8 cellular contexts compared by ENCODE assay signal in genomic region chr9:112793213-112793810, GRCh38. TPM values are rescaled to one million over a fixed set of nuclear protein-coding genes. Genes with fewer than 3 reads are reported as not detected.
DNase-seq lines count a peak whose midpoint lies in the region; ATAC-seq and TF ChIP-seq lines count a peak whose summit lies in the region.

No MANE protein-coding gene starts in this region.

- no CpG with 5 or more reads among the region's 5 CpGs for WGBS in H9 (ENCODE audit: extremely low coverage, insufficient read length, low lambda C conversion rate)

- no peak overlapping the region for H4K5ac ChIP-seq in H9 (ENCODE audit: insufficient read length, low read depth, low read length)

- H3K18ac ChIP-seq in H9 (ENCODE audit: insufficient read length, low read depth, low read length) = no peak overlapping the region

- no peak overlapping the region for H3K9ac ChIP-seq in H9 (ENCODE audit: extremely low read depth, insufficient read length, low read length)

- TF ChIP-seq CTCF in H9 (conservative IDR thresholded peaks at IDR 0.05) (peak; percentile 83), WERI-Rb-1 (IDR thresholded peaks at IDR 0.05; ENCODE audit: low read depth, low read length) (peak; percentile 99), brain microvascular endothelial cell (IDR thresholded peaks at IDR 0.05; ENCODE audit: low read depth, low read length, missing control alignments) (peak; percentile 89), kidney epithelial cell (IDR thresholded peaks at IDR 0.05; ENCODE audit: insufficient read depth, low read length, poor library complexity, severe bottlenecking) (peak; percentile 83)

- H3K4me1 Mint-ChIP-seq in H9 = 0 out of 4 replicates have a peak, but pooled peaks cover 0 to 4% of the 10 kb centered on the region in 2 experiments

- H3K4me2 ChIP-seq in H9 (ENCODE audit: insufficient read depth, insufficient read length, low read length) = no peak overlapping the region

- ATAC-seq in GM21576 (IDR thresholded peaks at IDR 0.05; ENCODE audit: unreplicated experiment) = no peak

- no peak overlapping the region for H2AK5ac ChIP-seq in H9 (ENCODE audit: insufficient read length, low read length)

- H2BK20ac ChIP-seq in H9 (ENCODE audit: low read depth, low read length, poor library complexity, severe bottlenecking) = no peak overlapping the region

- no peaks in the 10 kb centered on the region for H3K79me2 ChIP-seq in H9 (ENCODE audit: insufficient read depth, low read length)

- H4K91ac ChIP-seq in H9 (ENCODE audit: insufficient read length, low read depth, low read length) = no peak overlapping the region

- peak; percentile 76 for DNase-seq in EH (ENCODE audit: low read depth)
- peak; percentile 85 for DNase-seq in H9
- DNase-seq in NCI-H1105 (lab: John Stamatoyannopoulos, UW) = peak; percentile 37
- peak; percentile 88 for DNase-seq in WERI-Rb-1
- DNase-seq in brain microvascular endothelial cell = peak; percentile 50
- DNase-seq in kidney epithelial cell (ENCODE audit: low read depth) = no peak
- DNase-seq in stimulated activated CD4-positive, alpha-beta T cell treated with anti-CD3 and anti-CD28 coated beads, TNF-alpha, amount 100 ng/mL, for 4 hours (ENCODE audit: low read depth in 3 of 3) = peak; percentile 65 to 70 (median 69)

- H3K14ac ChIP-seq in H9 (ENCODE audit: insufficient read depth, low read length) = no peak overlapping the region

- H2BK12ac ChIP-seq in H9 (ENCODE audit: insufficient read length, low read depth, low read length) = no peak overlapping the region

- H3K27ac ChIP-seq in H9 (ENCODE audit: insufficient read length, low read depth, low read length) (no peak overlapping the region), WERI-Rb-1 (no peak overlapping the region), brain microvascular endothelial cell (no peak overlapping the region)

- no peak overlapping the region for H3T11ph ChIP-seq in H9 (ENCODE audit: low read length)

- no peaks in the 10 kb centered on the region for H3K23me2 ChIP-seq in H9 (ENCODE audit: insufficient read length, low read depth, low read length, poor library complexity, severe bottlenecking)

- H3K4me1 ChIP-seq in H9 (ENCODE audit: insufficient read depth, low read length) = no peaks in the 10 kb centered on the region

- no peak overlapping the region for H4K8ac ChIP-seq in H9 (replicated peaks; ENCODE audit: insufficient read length, low read depth, low read length)

- H3K36me3 ChIP-seq in WERI-Rb-1 = no peaks in the 10 kb centered on the region
- H3K36me3 ChIP-seq in brain microvascular endothelial cell (replicated peaks) = no peaks in the 10 kb centered on the region
- no peaks in the 10 kb centered on the region for H3K36me3 ChIP-seq in kidney epithelial cell (ENCODE audit: control insufficient read depth, insufficient read depth, low read length)

- no peak overlapping the region for H3K23ac ChIP-seq in H9 (ENCODE audit: insufficient read length, low read depth, low read length)

- in situ Hi-C loops in brain microvascular endothelial cell (cut with HindIII; ENCODE audit: low pct_ligation_motif_present, low sequenced_read_pairs) = no loop called here

- H3K27me3 ChIP-seq in H9 (ENCODE audit: insufficient read depth, low read length) (no peaks in the 10 kb centered on the region), WERI-Rb-1 (ENCODE audit: insufficient read depth, low read depth, severe bottlenecking) (no peaks in the 10 kb centered on the region), brain microvascular endothelial cell (replicated peaks) (no peaks in the 10 kb centered on the region), kidney epithelial cell (ENCODE audit: control insufficient read depth, insufficient read depth, low read length) (no peaks in the 10 kb centered on the region)

- no peak overlapping the region for H2AFZ ChIP-seq in H9 (ENCODE audit: low read length)

- no peak overlapping the region for H2BK120ac ChIP-seq in H9 (ENCODE audit: low read depth, low read length, poor library complexity, severe bottlenecking)

- H3K27me3 Mint-ChIP-seq in H9 (ENCODE audit: low read depth) = no peaks in the 10 kb centered on the region

- no peaks in the 10 kb centered on the region for H4K20me1 ChIP-seq in H9 (ENCODE audit: control insufficient read depth, insufficient read depth, insufficient read length)

- H3K27ac Mint-ChIP-seq in H9 = no peak overlapping the region

- peaks cover 0 to 2% (median 0%) of the 10 kb centered on the region in 3 experiments; a peak in 2 of 7 replicates for H3K36me3 Mint-ChIP-seq in H9 (ENCODE audit: insufficient read depth in 1 of 3, low read depth in 3 of 3)

- no peak overlapping the region for H3K4me3 ChIP-seq in WERI-Rb-1 (ENCODE audit: low read depth, low read length)
- H3K4me3 ChIP-seq in brain microvascular endothelial cell (ENCODE audit: low read depth, low read length) = no peak overlapping the region
- no peak overlapping the region for H3K4me3 ChIP-seq in kidney epithelial cell (ENCODE audit: low read depth, low read length)

- no peak overlapping the region for H3K4ac ChIP-seq in H9 (ENCODE audit: low read depth, low read length)

- no peaks in the 10 kb centered on the region for H3K9me3 ChIP-seq in H9 (ENCODE audit: control insufficient read depth, low read depth, low read length)
- no peaks in the 10 kb centered on the region for H3K9me3 ChIP-seq in WERI-Rb-1 (ENCODE audit: severe bottlenecking)

- no peak overlapping the region for H2BK5ac ChIP-seq in H9 (ENCODE audit: insufficient read length, low read length)

- no peaks in the 10 kb centered on the region for H3K79me1 ChIP-seq in H9 (ENCODE audit: insufficient read depth, low read depth, low read length, poor library complexity, severe bottlenecking)

- H3K4me3 Mint-ChIP-seq in H9 = no peak overlapping the region

- no peak overlapping the region for H3K56ac ChIP-seq in H9 (ENCODE audit: insufficient read length, low read depth, low read length)

- peaks cover 0 to 2% of the 10 kb centered on the region in 2 experiments; a peak in 3 of 5 replicates for H3K9me3 Mint-ChIP-seq in H9

- H2BK15ac ChIP-seq in H9 (ENCODE audit: low read depth, low read length) = no peak overlapping the region

RNA-seq across cellular contexts. Expression of gene SNX30, which starts 42.8 kb away (rescaled TPM):
- total RNA-seq in H9 (2021) = 10.0 and 10.3 TPM in 2 replicates
- total RNA-seq in kidney epithelial cell = 19.5 and 22.5 TPM in 2 replicates
